ENCODE assay signal across 1 cellular context in the genomic region with DNA sequence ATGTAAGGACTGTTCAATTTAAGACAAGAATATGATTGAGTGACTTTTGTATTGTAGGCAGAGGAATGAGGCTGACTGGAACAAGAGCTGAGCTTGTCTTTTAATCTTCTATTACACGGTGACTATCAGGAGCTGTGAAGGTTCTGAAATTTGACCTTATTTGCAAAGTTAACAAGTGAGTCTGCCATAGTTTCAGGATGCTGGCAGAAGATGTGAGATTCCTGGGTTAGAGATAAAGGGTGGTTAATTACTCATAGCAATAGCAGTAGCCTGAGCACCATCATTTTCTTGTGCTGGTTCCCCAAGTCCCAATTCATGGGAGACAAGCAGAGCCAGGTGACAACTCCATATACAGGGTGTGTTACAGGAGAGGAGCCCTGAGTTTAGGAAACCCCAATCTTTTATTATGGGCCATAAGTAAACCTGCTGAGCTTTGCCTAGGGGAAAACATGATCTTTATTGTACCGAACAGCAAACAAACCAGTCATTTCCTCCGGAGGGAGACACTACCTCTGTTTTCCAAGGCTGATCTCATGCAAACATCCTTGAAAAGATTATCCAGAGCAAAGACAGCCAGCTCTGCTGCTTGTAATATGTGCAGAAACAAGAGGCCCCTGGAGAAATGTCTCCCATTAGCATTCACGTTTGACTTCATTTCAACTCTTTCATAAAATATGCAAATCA.
TF ChIP-seq lines count a peak whose summit lies in the region.

No MANE protein-coding gene starts in this region.

TF ChIP-seq in endothelial cell of umbilical vein, 7 proteins besides CTCF, POLR2A, EP300 and RAD21:
- peak; percentile 86 for TF ChIP-seq GATA2 (IDR thresholded peaks at IDR 0.05; ENCODE audit: insufficient read depth, insufficient read length, low read depth, low read length)
- TF ChIP-seq FOS (IDR thresholded peaks at IDR 0.05; ENCODE audit: borderline replicate concordance, insufficient read depth, low read length): peak; percentile 67
- TF ChIP-seq, protein P1, sequence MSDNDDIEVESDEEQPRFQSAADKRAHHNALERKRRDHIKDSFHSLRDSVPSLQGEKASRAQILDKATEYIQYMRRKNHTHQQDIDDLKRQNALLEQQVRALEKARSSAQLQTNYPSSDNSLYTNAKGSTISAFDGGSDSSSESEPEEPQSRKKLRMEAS (IDR thresholded peaks at IDR 0.05; ENCODE audit: insufficient read depth, insufficient read length): no peak
